1 cellular context compared by ENCODE assay signal in genomic region chr17:40984226-40984625, GRCh38.
TF ChIP-seq lines count a peak whose summit lies in the region.

Gene KRT40 (minus strand): TSS chr17:40984326. CDS start chr17:40984273, 53 bp downstream.

TF ChIP-seq in IMR-90, 13 proteins besides CTCF, POLR2A, EP300 and RAD21:
- TF ChIP-seq MAZ (IDR thresholded peaks at IDR 0.05; ENCODE audit: borderline replicate concordance, low read depth, low read length) (no peak), MAFK (IDR thresholded peaks at IDR 0.05; ENCODE audit: low read depth, low read length) (no peak), RFX5 (IDR thresholded peaks at IDR 0.05; ENCODE audit: low read depth, low read length) (no peak), CEBPB (IDR thresholded peaks at IDR 0.05; ENCODE audit: low read depth, low read length) (no peak)
